ENCODE assay signal across 28 cellular contexts in genomic region chr15:43789409-43789808, GRCh38. TPM values are rescaled to one million over a fixed set of nuclear protein-coding genes. Genes with fewer than 3 reads are reported as not detected.
A peak's percentile ranks its signal among the peaks of the same experiment; 100 is the strongest.
DNase-seq lines count a peak whose midpoint lies in the region; ATAC-seq and TF ChIP-seq lines count a peak whose summit lies in the region.
"Had no signal": no experiment of that assay in that cellular context is flagged by ENCODE, and none has a peak within 500 bp of the region (broad histone marks: within the 10 kb centered on the region; RNA-seq: fewer than 3 reads in every experiment).

No MANE protein-coding gene starts in this region.

- H3K36me3 ChIP-seq in Karpas-422 (ENCODE audit: insufficient read depth, low read length), result peaks cover 23% of the 10 kb centered on the region

- H3K9me3 ChIP-seq in Karpas-422 (ENCODE audit: low read length), result no peaks in the 10 kb centered on the region
- H3K9me3 ChIP-seq: left lung, MG63, prostate gland, right lobe of liver, tibial nerve had no signal

- no peaks in the 10 kb centered on the region for H3K27me3 ChIP-seq in Karpas-422 (ENCODE audit: low read length)
- H3K27me3 ChIP-seq: left lung, MG63, right lobe of liver, tibial nerve had no signal

- CTCF ChIA-PET in RWPE1 (lab: Yijun Ruan, JAX), result interaction anchor here (1.1 kb wide), 1 partner anchor 12 kb away, joined by 3 read pairs; the partner anchor contains the start of gene ELL3

- no peak overlapping the region for H2AFZ ChIP-seq in Karpas-422 (ENCODE audit: low read length)

- DNase-seq in Karpas-422 (peak; percentile 94), RWPE1 (ENCODE audit: low spot score) (no peak), germinal center (ENCODE audit: low spot score) (peak; percentile 76), EL (no peak), DMS53 (lab: John Stamatoyannopoulos, UW) (no peak), inferior parietal cortex (ENCODE audit: extremely low spot score) (no peak)
- DNase-seq: activated CD4-positive, alpha-beta memory T cell treated with anti-CD3 and anti-CD28 coated beads, Interleukin-2, amount 10 ng/mL, durations not matched to agents 7 days and 5 days; activated CD8-positive, alpha-beta memory T cell treated with anti-CD3 and anti-CD28 coated beads, Interleukin-2, amount 50 U/mL, for 4 hours; activated naive CD4-positive, alpha-beta T cell; activated naive CD8-positive, alpha-beta T cell treated with anti-CD3 and anti-CD28 coated beads, Interleukin-2, amount 50 U/mL, for 24 hours; caudate nucleus; DMS79; endodermal cell; islet precursor cell; left lung; mesendoderm; MG63; NCI-H2029; NCI-H2227 treated with DMSO at 0.1 percent for 48 hours; NCI-H774; right lobe of liver; RPMI8226; stimulated activated CD8-positive, alpha-beta memory T cell treated with anti-CD3 and anti-CD28 coated beads, Interleukin-4, amount 100 ng/mL, for 48 hours had no signal

- H4K20me1 ChIP-seq in Karpas-422 (ENCODE audit: insufficient read depth, low read depth, low read length), result peaks cover 20% of the 10 kb centered on the region; the same call in 1 of the 2 replicates

- H3K4me1 ChIP-seq in Karpas-422 (ENCODE audit: low read length), result peaks cover 54% of the 10 kb centered on the region

- POLR2A ChIA-PET in RWPE1 (lab: Yijun Ruan, JAX; ENCODE audit: low non-redundant PET), result no interaction called here

- H3K4me3 ChIP-seq in Karpas-422 (ENCODE audit: low read length), result no peak overlapping the region
- H3K4me3 ChIP-seq: left lung, MG63, prostate gland, right lobe of liver, tibial nerve had no signal

- H3K27ac ChIP-seq in Karpas-422 (ENCODE audit: low read length) (peak overlapping the region; percentile 98), RWPE1 (peak overlapping the region; percentile 87)
- H3K27ac ChIP-seq: left lung, prostate gland, tibial nerve had no signal

- H3K9me2 ChIP-seq in Karpas-422 (replicated peaks; ENCODE audit: insufficient read depth, low read length), result no peaks in the 10 kb centered on the region

- H3K79me2 ChIP-seq in Karpas-422 (ENCODE audit: low read length), result peaks cover 22% of the 10 kb centered on the region

- no peak for TF ChIP-seq CTCF in RWPE1 (conservative IDR thresholded peaks at IDR 0.05; ENCODE audit: low read depth)

- peak overlapping the region; percentile 65 for H3K4me2 ChIP-seq in Karpas-422 (ENCODE audit: low read depth, low read length, poor library complexity, severe bottlenecking)

- no peak for ATAC-seq in GM21528 (IDR thresholded peaks at IDR 0.05; ENCODE audit: low FRiP score, unreplicated experiment)
- ATAC-seq: activated naive CD8-positive, alpha-beta T cell treated with anti-CD3 and anti-CD28 coated beads, Interleukin-2, amount 50 U/mL, for 24 hours; esophagus mucosa; left lung; right lobe of liver had no signal

- H3K9ac ChIP-seq in Karpas-422 (ENCODE audit: low read length), result peak overlapping the region; percentile 68

RNA-seq across cellular contexts. Expression of gene SERF2, which starts 2.7 kb away (rescaled TPM):
- 882 and 1,084 TPM in 2 replicates for total RNA-seq in Karpas-422 (2014; rRNA removed; shearing (Covaris generic); ENCODE audit: low replicate concordance)

RNA-seq across cellular contexts. Expression of gene SERINC4, which starts 10.6 kb away (rescaled TPM):
- total RNA-seq in Karpas-422 (2014; rRNA removed; shearing (Covaris generic); ENCODE audit: low replicate concordance), result not detected in 2 replicates
- total RNA-seq: H4 had no signal

RNA-seq across cellular contexts. Expression of gene HYPK, which starts 11.0 kb away (rescaled TPM):
- 31.1 and 32.5 TPM in 2 replicates for total RNA-seq in Karpas-422 (2014; rRNA removed; shearing (Covaris generic); ENCODE audit: low replicate concordance)

RNA-seq across cellular contexts. Expression of gene ELL3, which starts 12.6 kb away (rescaled TPM):
- total RNA-seq in Karpas-422 (2014; rRNA removed; shearing (Covaris generic); ENCODE audit: low replicate concordance), result 522 and 565 TPM in 2 replicates

RNA-seq across cellular contexts. Expression of gene MFAP1, which starts 35.1 kb away (rescaled TPM):
- 19.7 and 23.0 TPM in 2 replicates for total RNA-seq in Karpas-422 (2014; rRNA removed; shearing (Covaris generic); ENCODE audit: low replicate concordance)

Comparison
In these comparisons a context has a peak if more than half of its experiments do, and no peak if none do; other contexts are left out.
1. DNase-seq: peak in Karpas-422 (single experiment) and germinal center (single experiment); none in RWPE1 (single experiment), EL (single experiment), DMS53 (single experiment) and inferior parietal cortex (single experiment).